In the genomic region with DNA sequence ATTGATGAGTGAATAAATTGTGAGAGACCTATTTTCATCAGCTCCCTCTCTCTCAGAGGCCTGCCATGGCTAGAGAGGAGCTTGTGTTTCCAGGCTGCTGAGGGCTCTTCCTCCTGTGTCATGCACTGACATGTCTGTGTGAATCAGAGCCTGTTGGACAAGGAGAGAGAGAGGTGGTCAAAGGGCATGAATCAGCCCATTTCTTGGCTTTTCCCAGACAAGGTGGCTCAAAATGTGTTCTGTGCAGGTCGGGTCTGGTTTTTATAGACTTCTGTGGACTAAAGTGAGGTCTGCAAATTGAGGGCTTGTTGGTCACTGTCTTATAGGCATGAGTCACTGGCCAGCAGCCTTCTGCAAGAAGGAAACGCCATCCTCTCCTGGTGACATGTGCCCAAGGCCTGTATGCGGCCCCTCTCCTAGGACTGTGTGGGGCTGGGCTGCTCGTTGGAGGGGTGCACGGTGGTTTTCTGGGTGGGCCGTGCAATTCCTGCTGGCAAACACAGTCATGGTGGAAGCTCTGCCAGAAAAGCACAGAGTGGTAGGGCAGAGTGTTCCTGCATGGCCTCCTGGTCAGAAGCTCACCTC, we compare ENCODE assay signal across 18 cellular contexts.
A peak's percentile ranks its signal among the peaks of the same experiment; 100 is the strongest.
DNase-seq lines count a peak whose midpoint lies in the region; ATAC-seq and TF ChIP-seq lines count a peak whose summit lies in the region.
"Had no signal": no experiment of that assay in that cellular context is flagged by ENCODE, and none has a peak within 500 bp of the region (broad histone marks: within the 10 kb centered on the region; RNA-seq: fewer than 3 reads in every experiment).

No MANE protein-coding gene starts in this region.

- ATAC-seq in foreskin keratinocyte: peak; percentile 95
- no peak for ATAC-seq in GM18868 (IDR thresholded peaks at IDR 0.05; ENCODE audit: unreplicated experiment)
- no peak for ATAC-seq in GM18517 (IDR thresholded peaks at IDR 0.05; ENCODE audit: unreplicated experiment)
- ATAC-seq: HepG2 had no signal

- H4K20me1 ChIP-seq in PC-9 (ENCODE audit: insufficient read depth): no peaks in the 10 kb centered on the region

- POLR2A ChIA-PET in PC-9 (lab: Charles Lee; ENCODE audit: unreplicated experiment): no interaction called here

- no peak overlapping the region for H2AFZ ChIP-seq in PC-9

- CTCF ChIA-PET in PC-9 (lab: Charles Lee): no interaction called here

- intact Hi-C loops in thyroid gland (cut with DNase I) (no loop called here), PC-9 (cut with micrococcal nuclease; ENCODE audit: unreplicated experiment) (no loop called here)

- no peak overlapping the region for H3K4me3 ChIP-seq in thyroid gland (replicated peaks in 1 of 3)
- H3K4me3 ChIP-seq in PC-9: no peak overlapping the region
- H3K4me3 ChIP-seq: Peyer's patch, spleen had no signal

- no peak overlapping the region for H3K4me2 ChIP-seq in PC-9

- H3K9me2 ChIP-seq in PC-9 (ENCODE audit: insufficient read depth): no peaks in the 10 kb centered on the region

- peak; percentile 63 for DNase-seq in A172 (ENCODE audit: low spot score)
- DNase-seq in HPDE6-E6E7 (ENCODE audit: extremely low spot score): peak; percentile 92
- peak; percentile 51 for DNase-seq in astrocyte of the hippocampus (ENCODE audit: low read depth, low spot score)
- peak; percentile 88 for DNase-seq in foreskin keratinocyte
- DNase-seq in thyroid gland: no peak
- DNase-seq in PC-9: no peak
- DNase-seq: 8988T; activated CD8-positive, alpha-beta memory T cell treated with anti-CD3 and anti-CD28 coated beads for 24 hours; central memory CD4-positive, alpha-beta T cell; NCI-H1417; NCI-H510A treated with DMSO at 0.1 percent for 48 hours; Peyer's patch; spleen; substantia nigra; T-helper 9 cell had no signal

- H3K4me1 ChIP-seq in foreskin keratinocyte (peaks cover 16% of the 10 kb centered on the region), thyroid gland (no peaks in the 10 kb centered on the region), PC-9 (replicated peaks; ENCODE audit: insufficient read depth) (no peaks in the 10 kb centered on the region)
- H3K4me1 ChIP-seq: Peyer's patch, spleen had no signal

- no peaks in the 10 kb centered on the region for H3K36me3 ChIP-seq in thyroid gland
- no peaks in the 10 kb centered on the region for H3K36me3 ChIP-seq in PC-9 (ENCODE audit: low read depth)
- H3K36me3 ChIP-seq: Peyer's patch, spleen had no signal

- H3K27me3 ChIP-seq in foreskin keratinocyte (no peaks in the 10 kb centered on the region), thyroid gland (no peaks in the 10 kb centered on the region), PC-9 (ENCODE audit: insufficient read depth, low read depth) (peaks cover 60% of the 10 kb centered on the region)
- H3K27me3 ChIP-seq: Peyer's patch had no signal

- no peaks in the 10 kb centered on the region for H3K9me3 ChIP-seq in thyroid gland
- H3K9me3 ChIP-seq in PC-9 (ENCODE audit: insufficient read depth, low read depth): no peaks in the 10 kb centered on the region
- H3K9me3 ChIP-seq: Peyer's patch had no signal

- H3K27ac ChIP-seq in foreskin keratinocyte: no peak overlapping the region
- H3K27ac ChIP-seq in thyroid gland: no peak overlapping the region
- H3K27ac ChIP-seq in PC-9: no peak overlapping the region
- H3K27ac ChIP-seq: Peyer's patch, spleen had no signal

- H3F3A ChIP-seq in PC-9 (ENCODE audit: insufficient read depth, low read depth): no peaks in the 10 kb centered on the region

- no peaks in the 10 kb centered on the region for H3K79me2 ChIP-seq in PC-9 (ENCODE audit: low read depth)

- BruUV-seq in PC-9 (replicated peaks; lab: Mats Ljungman, UMichigan): no TSS peak

- TF ChIP-seq CTCF in foreskin keratinocyte (conservative IDR thresholded peaks at IDR 0.05) (no peak), thyroid gland (IDR thresholded peaks at IDR 0.05) (no peak), PC-9 (conservative IDR thresholded peaks at IDR 0.05) (no peak)

- WGBS in thyroid gland, 2 donors: 89 to 92% methylated on average over 5 to 6 of the region's 6 CpGs

- no peak for TF ChIP-seq POLR2A in thyroid gland (IDR thresholded peaks at IDR 0.05)

Comparison
In these comparisons a context has a peak if more than half of its experiments do, and no peak if none do; other contexts are left out.
1. DNase-seq: peak in A172 (single experiment), HPDE6-E6E7 (single experiment), astrocyte of the hippocampus (single experiment) and foreskin keratinocyte (2 of 2); none in thyroid gland (0 of 2) and PC-9 (0 of 2).